ENCODE assay signal across 19 cellular contexts in the genomic region with DNA sequence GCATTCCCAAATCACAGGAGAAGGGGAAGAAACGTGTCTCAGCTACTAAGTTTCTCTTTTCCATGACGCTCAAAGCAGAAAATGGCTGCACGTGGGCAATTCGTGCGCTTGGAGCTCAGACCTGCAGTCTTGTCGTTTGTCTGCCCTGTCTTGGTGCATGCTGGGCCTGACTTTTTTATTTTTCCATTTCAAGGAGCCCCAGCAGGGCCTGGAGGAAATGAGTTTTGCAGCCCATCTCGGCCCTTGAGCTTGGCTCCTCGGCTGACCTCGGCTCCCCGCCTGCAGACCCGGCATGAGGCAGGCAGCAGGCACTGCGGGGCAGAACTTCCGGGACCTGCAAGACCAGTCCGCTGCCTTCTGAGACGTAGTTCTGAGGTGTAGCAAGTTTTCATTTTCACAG.
DNase-seq lines count a peak whose midpoint lies in the region; ATAC-seq and TF ChIP-seq lines count a peak whose summit lies in the region.
"Had no signal": no experiment of that assay in that cellular context is flagged by ENCODE, and none has a peak within 500 bp of the region (broad histone marks: within the 10 kb centered on the region; RNA-seq: fewer than 3 reads in every experiment).

No MANE protein-coding gene starts in this region.

- ATAC-seq in HG03139 (IDR thresholded peaks at IDR 0.05; ENCODE audit: unreplicated experiment): no peak
- no peak for ATAC-seq in GM18867 (IDR thresholded peaks at IDR 0.05; ENCODE audit: unreplicated experiment)
- no peak for ATAC-seq in HG03196 (IDR thresholded peaks at IDR 0.05; ENCODE audit: unreplicated experiment)
- ATAC-seq: activated CD4-positive, CD25-positive, alpha-beta regulatory T cell treated with anti-CD3 and anti-CD28 coated beads, Interleukin-2, amount 50 U/mL, for 24 hours; activated naive CD8-positive, alpha-beta T cell treated with anti-CD3 and anti-CD28 coated beads, Interleukin-2, amount 50 U/mL, for 24 hours; GM12878; PC-3 had no signal

- H3K27ac ChIP-seq in BLaER1 treated with 17β-estradiol and CSF1 and Interleukin-3, amounts not matched to agents 10 nM and 100 nM: peak overlapping the region in 9 of 11 experiments; percentile 62 to 91 (median 81); a peak in 18 of 22 replicates
- H3K27ac ChIP-seq in iPS-20b (ENCODE audit: low read length) (peak overlapping the region; percentile 33), neutrophil (peak overlapping the region; percentile 69)
- H3K27ac ChIP-seq: colonic mucosa, parathyroid adenoma, SJSA1 had no signal

- H3K4me2 ChIP-seq in BLaER1 treated with 17β-estradiol and CSF1 and Interleukin-3, amounts not matched to agents 10 nM and 100 nM: peak overlapping the region; percentile 82 to 97 (median 87)

- H3K9ac ChIP-seq in BLaER1 treated with 17β-estradiol and CSF1 and Interleukin-3, amounts not matched to agents 10 nM and 100 nM: peak overlapping the region; percentile 38 to 78 (median 73); a peak in 21 of 22 replicates
- peak overlapping the region; percentile 24; the same call in 1 of the 2 replicates for H3K9ac ChIP-seq in iPS-20b (ENCODE audit: low read depth, low read length)
- H3K9ac ChIP-seq: parathyroid adenoma had no signal

- DNase-seq in choroid plexus epithelial cell (ENCODE audit: low read depth): peak; percentile 42
- no peak for DNase-seq in NCI-H446 treated with DMSO at 0.1 percent for 48 hours (lab: John Stamatoyannopoulos, UW)
- DNase-seq: activated naive CD8-positive, alpha-beta T cell treated with anti-CD3 and anti-CD28 coated beads, Interleukin-2, amount 50 U/mL, for 24 hours; CD4-positive, alpha-beta T cell; colonic mucosa; IMR-90; NCI-H1694 treated with DMSO at 0.1 percent for 48 hours; PC-3; stimulated activated CD4-positive, alpha-beta T cell treated with anti-CD3 and anti-CD28 coated beads, Interleukin-4, amount 100 ng/mL, for 1 hour had no signal

- peaks cover 0 to 40% (median 17%) of the 10 kb centered on the region in 11 experiments; a peak in 12 of 22 replicates for H3K36me3 ChIP-seq in BLaER1 treated with 17β-estradiol and CSF1 and Interleukin-3, amounts not matched to agents 10 nM and 100 nM
- H3K36me3 ChIP-seq in iPS-20b (ENCODE audit: insufficient read depth, low read depth, low read length): no peaks in the 10 kb centered on the region
- H3K36me3 ChIP-seq in neutrophil: no peaks in the 10 kb centered on the region
- H3K36me3 ChIP-seq: colonic mucosa, SJSA1 had no signal

- peaks cover 69 to 85% (median 81%) of the 10 kb centered on the region in 10 experiments for H3K4me1 ChIP-seq in BLaER1 treated with 17β-estradiol and CSF1 and Interleukin-3, amounts not matched to agents 10 nM and 100 nM
- H3K4me1 ChIP-seq in iPS-20b (ENCODE audit: insufficient read depth, low read length) (peaks cover 16% of the 10 kb centered on the region; the same call in 1 of the 2 replicates), neutrophil (ENCODE audit: control insufficient read depth in 1 of 2, insufficient read depth in 1 of 2, low read depth in 1 of 2, low read length in 1 of 2) (peaks cover 86 to 94% of the 10 kb centered on the region in 2 experiments)
- H3K4me1 ChIP-seq: colonic mucosa, parathyroid adenoma, SJSA1 had no signal

- peaks cover 0 to 7% (median 0%) of the 10 kb centered on the region in 11 experiments; a peak in 2 of 22 replicates for H3K27me3 ChIP-seq in BLaER1 treated with 17β-estradiol and CSF1 and Interleukin-3, amounts not matched to agents 10 nM and 100 nM
- peaks cover 14% of the 10 kb centered on the region; the same call in 1 of the 2 replicates for H3K27me3 ChIP-seq in iPS-20b (ENCODE audit: insufficient read depth, low read length)
- no peaks in the 10 kb centered on the region for H3K27me3 ChIP-seq in neutrophil
- H3K27me3 ChIP-seq: colonic mucosa, SJSA1 had no signal

- peaks cover 0 to 14% (median 0%) of the 10 kb centered on the region in 11 experiments; a peak in 4 of 22 replicates for H3K9me3 ChIP-seq in BLaER1 treated with 17β-estradiol and CSF1 and Interleukin-3, amounts not matched to agents 10 nM and 100 nM (replicated peaks in 1 of 11)
- H3K9me3 ChIP-seq in iPS-20b (ENCODE audit: insufficient read depth, low read depth, low read length) (no peaks in the 10 kb centered on the region), neutrophil (no peaks in the 10 kb centered on the region)
- H3K9me3 ChIP-seq: colonic mucosa, SJSA1 had no signal

- TF ChIP-seq CTCF in choroid plexus epithelial cell (conservative IDR thresholded peaks at IDR 0.05; ENCODE audit: low read depth, low read length) (no peak), neutrophil (IDR thresholded peaks at IDR 0.05) (no peak)

- peak overlapping the region; percentile 36 to 63 (median 50); a peak in 19 of 20 replicates for H3K4me3 ChIP-seq in BLaER1 treated with 17β-estradiol and CSF1 and Interleukin-3, amounts not matched to agents 10 nM and 100 nM
- H3K4me3 ChIP-seq in choroid plexus epithelial cell (ENCODE audit: low read depth, low read length) (peak overlapping the region; percentile 20), iPS-20b (ENCODE audit: low read length) (no peak overlapping the region), neutrophil (ENCODE audit: low read depth in 1 of 2, low read length in 1 of 2) (peak overlapping the region; percentile 65)
- H3K4me3 ChIP-seq: colonic mucosa, GM12878, SJSA1 had no signal

- no peaks in the 10 kb centered on the region; a peak in 1 of 22 replicates for H4K20me1 ChIP-seq in BLaER1 treated with 17β-estradiol and CSF1 and Interleukin-3, amounts not matched to agents 10 nM and 100 nM
